ENCODE assay signal across 8 cellular contexts in the genomic region with DNA sequence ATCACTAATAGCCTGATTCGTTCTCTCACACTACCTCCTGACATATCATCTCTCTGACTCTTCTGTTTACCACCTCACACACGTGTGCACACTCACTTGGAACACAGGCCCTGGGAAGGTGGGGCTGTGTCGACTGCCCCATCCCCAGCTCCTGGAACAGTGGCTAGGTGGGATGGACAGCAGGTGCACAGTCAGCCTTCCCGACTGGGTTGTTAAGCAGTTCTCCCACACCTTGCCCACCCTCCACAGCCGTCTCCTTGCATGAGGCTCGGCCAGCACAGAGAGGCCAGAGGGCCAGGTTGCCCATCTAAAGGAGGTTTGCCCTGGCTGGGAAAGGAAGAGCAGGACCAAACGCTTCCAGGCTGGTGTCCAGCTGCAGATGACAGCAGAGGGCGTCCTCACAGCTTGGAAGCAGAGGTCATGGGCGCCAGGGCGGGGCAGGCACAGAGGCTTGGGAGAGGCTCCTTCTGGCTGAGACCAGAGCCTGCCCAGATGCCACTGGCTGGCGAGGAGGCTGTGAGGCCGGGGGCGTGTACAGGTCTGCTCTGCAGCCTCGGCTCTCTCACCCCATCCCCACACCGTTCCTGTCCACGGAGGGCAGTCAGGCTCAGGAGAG.
DNase-seq lines count a peak whose midpoint lies in the region; ATAC-seq and TF ChIP-seq lines count a peak whose summit lies in the region.

No MANE protein-coding gene starts in this region.

- peaks cover 0 to 50% of the 10 kb centered on the region in 2 donors for H3K4me1 ChIP-seq in right atrium auricular region
- H3K4me1 ChIP-seq in adrenal gland (replicated peaks in 1 of 2): no peaks in the 10 kb centered on the region

- H3K27ac Mint-ChIP-seq in activated T-cell treated with anti-CD3 and anti-CD28 coated beads, Interleukin-2, amount 50 U/mL, for 24 hours: no peak overlapping the region

- no peaks in the 10 kb centered on the region for H3K27me3 Mint-ChIP-seq in activated T-cell treated with anti-CD3 and anti-CD28 coated beads, Interleukin-2, amount 50 U/mL, for 24 hours

- H3K27me3 ChIP-seq in right atrium auricular region: no peaks in the 10 kb centered on the region
- H3K27me3 ChIP-seq in adrenal gland: no peaks in the 10 kb centered on the region

- H3K9me3 ChIP-seq in right atrium auricular region (no peaks in the 10 kb centered on the region), adrenal gland (replicated peaks in 1 of 3) (no peaks in the 10 kb centered on the region)

- DNase-seq in Right ventricle myocardium inferior (ENCODE audit: missing footprints) (no peak), right atrium auricular region (ENCODE audit: low spot score) (no peak), adrenal gland (peak; percentile 69 to 94 (median 89)), hypothalamus (lab: John Stamatoyannopoulos, UW) (peak in 40 of 51 donors; percentile 17 to 81 (median 50)), substantia nigra (lab: John Stamatoyannopoulos, UW) (peak in 42 of 49 donors; percentile 22 to 87 (median 70)), amniotic stem cell (lab: John Stamatoyannopoulos, UW) (no peak)
- DNase-seq in activated T-cell treated with anti-CD3 and anti-CD28 coated beads, Interleukin-2, amount 50 U/mL, for 24 hours: no peak

- intact Hi-C loops in Right ventricle myocardium inferior (cut with DNase I): no loop called here
- intact Hi-C loops in adrenal gland (cut with DNase I): no loop called here

- no peak overlapping the region for H3K4me3 Mint-ChIP-seq in activated T-cell treated with anti-CD3 and anti-CD28 coated beads, Interleukin-2, amount 50 U/mL, for 24 hours

- H3K9me3 Mint-ChIP-seq in activated T-cell treated with anti-CD3 and anti-CD28 coated beads, Interleukin-2, amount 50 U/mL, for 24 hours: no peaks in the 10 kb centered on the region

- H3K36me3 ChIP-seq in right atrium auricular region (peaks cover 8% of the 10 kb centered on the region), adrenal gland (replicated peaks in 1 of 2) (no peaks in the 10 kb centered on the region)

- no peaks in the 10 kb centered on the region for H3K36me3 Mint-ChIP-seq in activated T-cell treated with anti-CD3 and anti-CD28 coated beads, Interleukin-2, amount 50 U/mL, for 24 hours (ENCODE audit: low read depth)

- peak in 1 of 2 donors; percentile 50 for TF ChIP-seq CTCF in right atrium auricular region (IDR thresholded peaks at IDR 0.05)
- peak in 5 of 6 experiments; percentile 35 to 67 (median 49) for TF ChIP-seq CTCF in adrenal gland (IDR thresholded peaks at IDR 0.05)

- H3K4me3 ChIP-seq in right atrium auricular region (no peak overlapping the region), adrenal gland (no peak overlapping the region)

- no peaks in the 10 kb centered on the region for H3K4me1 Mint-ChIP-seq in activated T-cell treated with anti-CD3 and anti-CD28 coated beads, Interleukin-2, amount 50 U/mL, for 24 hours (ENCODE audit: low read depth)

- H3K27ac ChIP-seq in right atrium auricular region (peak overlapping the region in 1 of 2 donors; percentile 62), adrenal gland (no peak overlapping the region), substantia nigra (ENCODE audit: low read depth, low read length, poor library complexity, severe bottlenecking) (peak overlapping the region; percentile 77)

- TF ChIP-seq POLR2A in adrenal gland (IDR thresholded peaks at IDR 0.05): no peak

- 36 to 58% (median 52%) methylated on average over 12 to 16 of the region's 16 CpGs for WGBS in adrenal gland, 4 donors

- peak; percentile 42 for ATAC-seq in Right ventricle myocardium inferior
- no peak for ATAC-seq in HG03571 (IDR thresholded peaks at IDR 0.05; ENCODE audit: unreplicated experiment)

Comparison
In these comparisons a context has a peak if more than half of its experiments do, and no peak if none do; other contexts are left out.
1. DNase-seq: peak in adrenal gland (7 of 7), hypothalamus (40 of 51) and substantia nigra (42 of 49); none in Right ventricle myocardium inferior (single experiment), right atrium auricular region (single experiment), amniotic stem cell (single experiment) and activated T-cell treated with anti-CD3 and anti-CD28 coated beads, Interleukin-2, amount 50 U/mL, for 24 hours (single experiment).